In the genomic region with DNA sequence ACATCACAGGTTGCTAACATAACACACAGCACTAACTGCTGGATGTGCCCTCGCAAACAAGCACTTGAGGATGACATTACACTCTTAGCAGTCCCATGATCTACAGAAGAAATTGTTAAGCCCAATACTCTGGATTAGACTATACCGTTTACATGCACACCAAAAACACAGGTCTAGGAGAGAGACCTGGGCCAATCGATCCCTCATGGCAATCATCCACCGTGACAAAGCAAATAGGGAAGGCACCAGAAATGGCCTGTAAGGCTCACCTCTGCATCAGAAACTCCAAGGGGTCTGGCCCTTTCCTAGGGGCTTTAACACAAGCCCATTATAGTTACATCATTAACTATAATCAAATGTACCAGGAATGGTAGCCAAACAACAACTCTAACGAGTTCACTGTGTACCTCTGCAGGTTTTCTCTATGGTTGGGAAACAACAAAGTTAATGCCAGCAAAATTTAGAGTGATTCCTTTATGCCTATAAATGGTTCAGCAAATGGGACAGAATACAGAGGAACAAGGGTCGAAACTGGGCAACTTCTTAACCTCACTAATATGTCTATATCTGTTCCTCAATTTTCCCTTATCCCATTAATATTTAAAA, we compare ENCODE assay signal across 2 cellular contexts.
TF ChIP-seq lines count a peak whose summit lies in the region.

No MANE protein-coding gene starts in this region.

TF ChIP-seq in liver, 16 proteins besides CTCF, POLR2A, EP300 and RAD21:
- TF ChIP-seq FOXA2 (IDR thresholded peaks at IDR 0.05), result no peak
- TF ChIP-seq YY1 (IDR thresholded peaks at IDR 0.05), result peak; percentile 81
- no peak for TF ChIP-seq RXRA (IDR thresholded peaks at IDR 0.05)
- no peak for TF ChIP-seq HNF4G (IDR thresholded peaks at IDR 0.05)
- TF ChIP-seq, protein P1, sequence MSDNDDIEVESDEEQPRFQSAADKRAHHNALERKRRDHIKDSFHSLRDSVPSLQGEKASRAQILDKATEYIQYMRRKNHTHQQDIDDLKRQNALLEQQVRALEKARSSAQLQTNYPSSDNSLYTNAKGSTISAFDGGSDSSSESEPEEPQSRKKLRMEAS (IDR thresholded peaks at IDR 0.05), result no peak
- TF ChIP-seq FOXA1 (IDR thresholded peaks at IDR 0.05), result no peak
- TF ChIP-seq HNF4A (conservative IDR thresholded peaks at IDR 0.05), result peak in 1 of 2 donors; percentile 26
TF ChIP-seq in liver: peak in this region for 2.

TF ChIP-seq in HepG2, 621 proteins besides CTCF, POLR2A, EP300 and RAD21:
- TF ChIP-seq, protein P2, sequence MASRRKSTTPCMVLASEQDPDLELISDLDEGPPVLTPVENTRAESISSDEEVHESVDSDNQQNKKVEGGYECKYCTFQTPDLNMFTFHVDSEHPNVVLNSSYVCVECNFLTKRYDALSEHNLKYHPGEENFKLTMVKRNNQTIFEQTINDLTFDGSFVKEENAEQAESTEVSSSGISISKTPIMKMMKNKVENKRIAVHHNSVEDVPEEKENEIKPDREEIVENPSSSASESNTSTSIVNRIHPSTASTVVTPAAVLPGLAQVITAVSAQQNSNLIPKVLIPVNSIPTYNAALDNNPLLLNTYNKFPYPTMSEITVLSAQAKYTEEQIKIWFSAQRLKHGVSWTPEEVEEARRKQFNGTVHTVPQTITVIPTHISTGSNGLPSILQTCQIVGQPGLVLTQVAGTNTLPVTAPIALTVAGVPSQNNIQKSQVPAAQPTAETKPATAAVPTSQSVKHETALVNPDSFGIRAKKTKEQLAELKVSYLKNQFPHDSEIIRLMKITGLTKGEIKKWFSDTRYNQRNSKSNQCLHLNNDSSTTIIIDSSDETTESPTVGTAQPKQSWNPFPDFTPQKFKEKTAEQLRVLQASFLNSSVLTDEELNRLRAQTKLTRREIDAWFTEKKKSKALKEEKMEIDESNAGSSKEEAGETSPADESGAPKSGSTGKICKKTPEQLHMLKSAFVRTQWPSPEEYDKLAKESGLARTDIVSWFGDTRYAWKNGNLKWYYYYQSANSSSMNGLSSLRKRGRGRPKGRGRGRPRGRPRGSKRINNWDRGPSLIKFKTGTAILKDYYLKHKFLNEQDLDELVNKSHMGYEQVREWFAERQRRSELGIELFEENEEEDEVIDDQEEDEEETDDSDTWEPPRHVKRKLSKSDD (CRISPR knock-in tag; IDR thresholded peaks at IDR 0.05; ENCODE audit: low read depth), result no peak
- TF ChIP-seq ZNF496 (CRISPR knock-in tag; IDR thresholded peaks at IDR 0.05; ENCODE audit: insufficient replicate concordance) (no peak), KAT2B (IDR thresholded peaks at IDR 0.05; ENCODE audit: borderline replicate concordance, low read depth, low read length) (no peak), SMAD3 (CRISPR knock-in tag; IDR thresholded peaks at IDR 0.05) (no peak), SIN3B (IDR thresholded peaks at IDR 0.05; ENCODE audit: low read length) (no peak), ZNF331 (CRISPR knock-in tag; IDR thresholded peaks at IDR 0.05) (no peak), ZNF260 (CRISPR knock-in tag; IDR thresholded peaks at IDR 0.05; ENCODE audit: borderline replicate concordance, low read depth) (no peak), PITX1 (CRISPR knock-in tag; IDR thresholded peaks at IDR 0.05) (no peak), PCBP1 (IDR thresholded peaks at IDR 0.05; ENCODE audit: borderline replicate concordance, low read depth, low read length) (no peak)
- TF ChIP-seq, protein P3, sequence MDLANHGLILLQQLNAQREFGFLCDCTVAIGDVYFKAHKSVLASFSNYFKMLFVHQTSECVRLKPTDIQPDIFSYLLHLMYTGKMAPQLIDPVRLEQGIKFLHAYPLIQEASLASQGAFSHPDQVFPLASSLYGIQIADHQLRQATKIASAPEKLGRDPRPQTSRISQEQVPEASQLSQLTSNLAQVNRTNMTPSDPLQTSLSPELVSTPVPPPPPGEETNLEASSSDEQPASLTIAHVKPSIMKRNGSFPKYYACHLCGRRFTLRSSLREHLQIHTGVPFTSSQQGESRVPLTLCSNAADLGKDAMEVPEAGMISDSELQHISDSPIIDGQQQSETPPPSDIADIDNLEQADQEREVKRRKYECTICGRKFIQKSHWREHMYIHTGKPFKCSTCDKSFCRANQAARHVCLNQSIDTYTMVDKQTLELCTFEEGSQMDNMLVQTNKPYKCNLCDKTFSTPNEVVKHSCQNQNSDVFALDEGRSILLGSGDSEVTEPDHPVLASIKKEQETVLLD (CRISPR knock-in tag; IDR thresholded peaks at IDR 0.05; ENCODE audit: low read depth), result no peak
- TF ChIP-seq, protein P4, sequence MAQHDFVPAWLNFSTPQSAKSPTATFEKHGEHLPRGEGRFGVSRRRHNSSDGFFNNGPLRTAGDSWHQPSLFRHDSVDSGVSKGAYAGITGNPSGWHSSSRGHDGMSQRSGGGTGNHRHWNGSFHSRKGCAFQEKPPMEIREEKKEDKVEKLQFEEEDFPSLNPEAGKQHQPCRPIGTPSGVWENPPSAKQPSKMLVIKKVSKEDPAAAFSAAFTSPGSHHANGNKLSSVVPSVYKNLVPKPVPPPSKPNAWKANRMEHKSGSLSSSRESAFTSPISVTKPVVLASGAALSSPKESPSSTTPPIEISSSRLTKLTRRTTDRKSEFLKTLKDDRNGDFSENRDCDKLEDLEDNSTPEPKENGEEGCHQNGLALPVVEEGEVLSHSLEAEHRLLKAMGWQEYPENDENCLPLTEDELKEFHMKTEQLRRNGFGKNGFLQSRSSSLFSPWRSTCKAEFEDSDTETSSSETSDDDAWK (CRISPR knock-in tag; IDR thresholded peaks at IDR 0.05), result no peak
- TF ChIP-seq, protein P5, sequence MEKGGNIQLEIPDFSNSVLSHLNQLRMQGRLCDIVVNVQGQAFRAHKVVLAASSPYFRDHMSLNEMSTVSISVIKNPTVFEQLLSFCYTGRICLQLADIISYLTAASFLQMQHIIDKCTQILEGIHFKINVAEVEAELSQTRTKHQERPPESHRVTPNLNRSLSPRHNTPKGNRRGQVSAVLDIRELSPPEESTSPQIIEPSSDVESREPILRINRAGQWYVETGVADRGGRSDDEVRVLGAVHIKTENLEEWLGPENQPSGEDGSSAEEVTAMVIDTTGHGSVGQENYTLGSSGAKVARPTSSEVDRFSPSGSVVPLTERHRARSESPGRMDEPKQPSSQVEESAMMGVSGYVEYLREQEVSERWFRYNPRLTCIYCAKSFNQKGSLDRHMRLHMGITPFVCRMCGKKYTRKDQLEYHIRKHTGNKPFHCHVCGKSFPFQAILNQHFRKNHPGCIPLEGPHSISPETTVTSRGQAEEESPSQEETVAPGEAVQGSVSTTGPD (CRISPR knock-in tag; IDR thresholded peaks at IDR 0.05), result no peak
- TF ChIP-seq, protein P6, sequence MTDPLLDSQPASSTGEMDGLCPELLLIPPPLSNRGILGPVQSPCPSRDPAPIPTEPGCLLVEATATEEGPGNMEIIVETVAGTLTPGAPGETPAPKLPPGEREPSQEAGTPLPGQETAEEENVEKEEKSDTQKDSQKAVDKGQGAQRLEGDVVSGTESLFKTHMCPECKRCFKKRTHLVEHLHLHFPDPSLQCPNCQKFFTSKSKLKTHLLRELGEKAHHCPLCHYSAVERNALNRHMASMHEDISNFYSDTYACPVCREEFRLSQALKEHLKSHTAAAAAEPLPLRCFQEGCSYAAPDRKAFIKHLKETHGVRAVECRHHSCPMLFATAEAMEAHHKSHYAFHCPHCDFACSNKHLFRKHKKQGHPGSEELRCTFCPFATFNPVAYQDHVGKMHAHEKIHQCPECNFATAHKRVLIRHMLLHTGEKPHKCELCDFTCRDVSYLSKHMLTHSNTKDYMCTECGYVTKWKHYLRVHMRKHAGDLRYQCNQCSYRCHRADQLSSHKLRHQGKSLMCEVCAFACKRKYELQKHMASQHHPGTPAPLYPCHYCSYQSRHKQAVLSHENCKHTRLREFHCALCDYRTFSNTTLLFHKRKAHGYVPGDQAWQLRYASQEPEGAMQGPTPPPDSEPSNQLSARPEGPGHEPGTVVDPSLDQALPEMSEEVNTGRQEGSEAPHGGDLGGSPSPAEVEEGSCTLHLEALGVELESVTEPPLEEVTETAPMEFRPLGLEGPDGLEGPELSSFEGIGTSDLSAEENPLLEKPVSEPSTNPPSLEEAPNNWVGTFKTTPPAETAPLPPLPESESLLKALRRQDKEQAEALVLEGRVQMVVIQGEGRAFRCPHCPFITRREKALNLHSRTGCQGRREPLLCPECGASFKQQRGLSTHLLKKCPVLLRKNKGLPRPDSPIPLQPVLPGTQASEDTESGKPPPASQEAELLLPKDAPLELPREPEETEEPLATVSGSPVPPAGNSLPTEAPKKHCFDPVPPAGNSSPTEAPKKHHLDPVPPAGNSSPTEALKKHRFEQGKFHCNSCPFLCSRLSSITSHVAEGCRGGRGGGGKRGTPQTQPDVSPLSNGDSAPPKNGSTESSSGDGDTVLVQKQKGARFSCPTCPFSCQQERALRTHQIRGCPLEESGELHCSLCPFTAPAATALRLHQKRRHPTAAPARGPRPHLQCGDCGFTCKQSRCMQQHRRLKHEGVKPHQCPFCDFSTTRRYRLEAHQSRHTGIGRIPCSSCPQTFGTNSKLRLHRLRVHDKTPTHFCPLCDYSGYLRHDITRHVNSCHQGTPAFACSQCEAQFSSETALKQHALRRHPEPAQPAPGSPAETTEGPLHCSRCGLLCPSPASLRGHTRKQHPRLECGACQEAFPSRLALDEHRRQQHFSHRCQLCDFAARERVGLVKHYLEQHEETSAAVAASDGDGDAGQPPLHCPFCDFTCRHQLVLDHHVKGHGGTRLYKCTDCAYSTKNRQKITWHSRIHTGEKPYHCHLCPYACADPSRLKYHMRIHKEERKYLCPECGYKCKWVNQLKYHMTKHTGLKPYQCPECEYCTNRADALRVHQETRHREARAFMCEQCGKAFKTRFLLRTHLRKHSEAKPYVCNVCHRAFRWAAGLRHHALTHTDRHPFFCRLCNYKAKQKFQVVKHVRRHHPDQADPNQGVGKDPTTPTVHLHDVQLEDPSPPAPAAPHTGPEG (CRISPR knock-in tag; IDR thresholded peaks at IDR 0.05), result no peak
- TF ChIP-seq, protein P7, sequence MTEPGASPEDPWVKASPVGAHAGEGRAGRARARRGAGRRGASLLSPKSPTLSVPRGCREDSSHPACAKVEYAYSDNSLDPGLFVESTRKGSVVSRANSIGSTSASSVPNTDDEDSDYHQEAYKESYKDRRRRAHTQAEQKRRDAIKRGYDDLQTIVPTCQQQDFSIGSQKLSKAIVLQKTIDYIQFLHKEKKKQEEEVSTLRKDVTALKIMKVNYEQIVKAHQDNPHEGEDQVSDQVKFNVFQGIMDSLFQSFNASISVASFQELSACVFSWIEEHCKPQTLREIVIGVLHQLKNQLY (CRISPR knock-in tag; IDR thresholded peaks at IDR 0.05), result no peak
- TF ChIP-seq, protein P8, sequence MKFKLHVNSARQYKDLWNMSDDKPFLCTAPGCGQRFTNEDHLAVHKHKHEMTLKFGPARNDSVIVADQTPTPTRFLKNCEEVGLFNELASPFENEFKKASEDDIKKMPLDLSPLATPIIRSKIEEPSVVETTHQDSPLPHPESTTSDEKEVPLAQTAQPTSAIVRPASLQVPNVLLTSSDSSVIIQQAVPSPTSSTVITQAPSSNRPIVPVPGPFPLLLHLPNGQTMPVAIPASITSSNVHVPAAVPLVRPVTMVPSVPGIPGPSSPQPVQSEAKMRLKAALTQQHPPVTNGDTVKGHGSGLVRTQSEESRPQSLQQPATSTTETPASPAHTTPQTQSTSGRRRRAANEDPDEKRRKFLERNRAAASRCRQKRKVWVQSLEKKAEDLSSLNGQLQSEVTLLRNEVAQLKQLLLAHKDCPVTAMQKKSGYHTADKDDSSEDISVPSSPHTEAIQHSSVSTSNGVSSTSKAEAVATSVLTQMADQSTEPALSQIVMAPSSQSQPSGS (CRISPR knock-in tag; IDR thresholded peaks at IDR 0.05), result no peak
